ENCODE assay signal across 21 cellular contexts in genomic region chr1:88013485-88013884, GRCh38.
"Had no signal": no experiment of that assay in that cellular context is flagged by ENCODE, and none has a peak within 500 bp of the region (broad histone marks: within the 10 kb centered on the region; RNA-seq: fewer than 3 reads in every experiment).

No MANE protein-coding gene starts in this region.

- H3K79me2 ChIP-seq: parathyroid adenoma had no signal

- H3K9me3 ChIP-seq: gastrocnemius medialis, mucosa of descending colon, upper lobe of right lung had no signal

- H2AFZ ChIP-seq: parathyroid adenoma had no signal

- DNase-seq: activated CD4-positive, alpha-beta memory T cell treated with anti-CD3 and anti-CD28 coated beads for 36 hours; activated CD4-positive, alpha-beta T cell treated with anti-CD3 and anti-CD28 coated beads for 48 hours; activated naive CD4-positive, alpha-beta T cell treated with Interleukin-2 at 50 U/mL for 16 hours; activated naive CD8-positive, alpha-beta T cell treated with anti-CD3 and anti-CD28 coated beads for 36 hours; activated T-cell treated with anti-CD3 and anti-CD28 coated beads, Interleukin-2, amount 50 U/mL, for 48 hours; cerebellar nuclear complex; endodermal cell; erythroblast; gastrocnemius medialis; hypothalamus; left colon; mesenchymal stem cell; mucosa of descending colon; nephron progenitor cell; stimulated activated CD4-positive, alpha-beta T cell treated with anti-CD3 and anti-CD28 coated beads, Interleukin-12 subunit alpha, Interleukin-12 subunit beta, amount 100 ng/mL, for 4 hours; stimulated activated CD4-positive, alpha-beta T cell treated with anti-CD3 and anti-CD28 coated beads, Interleukin-4, amount 100 ng/mL, for 4 hours; stimulated activated naive CD8-positive, alpha-beta T cell treated with anti-CD3 and anti-CD28 coated beads, Interleukin-15, Interleukin-2, amounts not matched to agents 100 U/mL and 50 U/mL, for 24 hours; upper lobe of right lung had no signal

- ATAC-seq: gastrocnemius medialis; left colon; mucosa of descending colon; stimulated activated naive CD8-positive, alpha-beta T cell treated with anti-CD3 and anti-CD28 coated beads, Interleukin-15, Interleukin-2, amounts not matched to agents 100 U/mL and 50 U/mL, for 24 hours; upper lobe of right lung had no signal

- H3K9me3 Mint-ChIP-seq: activated CD4-positive, alpha-beta memory T cell treated with anti-CD3 and anti-CD28 coated beads for 36 hours; activated naive CD8-positive, alpha-beta T cell treated with anti-CD3 and anti-CD28 coated beads for 36 hours; endodermal cell; nephron progenitor cell had no signal

- H3K4me3 Mint-ChIP-seq: activated CD4-positive, alpha-beta memory T cell treated with anti-CD3 and anti-CD28 coated beads for 36 hours; activated naive CD8-positive, alpha-beta T cell treated with anti-CD3 and anti-CD28 coated beads for 36 hours; endodermal cell; nephron progenitor cell had no signal

- H3K27ac ChIP-seq: coronary artery, gastrocnemius medialis, parathyroid adenoma, upper lobe of right lung had no signal

- H3K27me3 ChIP-seq: gastrocnemius medialis, upper lobe of right lung had no signal

- H3K4me1 ChIP-seq: gastrocnemius medialis, parathyroid adenoma, upper lobe of right lung had no signal

- FAIRE-seq: islet of Langerhans had no signal

- H3K36me3 ChIP-seq: gastrocnemius medialis, upper lobe of right lung had no signal

- H3K9ac ChIP-seq: parathyroid adenoma had no signal

- H3K4me3 ChIP-seq: coronary artery, gastrocnemius medialis, mucosa of descending colon, upper lobe of right lung had no signal

- H3K4me1 Mint-ChIP-seq: activated naive CD8-positive, alpha-beta T cell treated with anti-CD3 and anti-CD28 coated beads for 36 hours; endodermal cell; nephron progenitor cell had no signal

- H3K36me3 Mint-ChIP-seq: activated CD4-positive, alpha-beta memory T cell treated with anti-CD3 and anti-CD28 coated beads for 36 hours; activated naive CD8-positive, alpha-beta T cell treated with anti-CD3 and anti-CD28 coated beads for 36 hours had no signal

- H3K27ac Mint-ChIP-seq: activated CD4-positive, alpha-beta memory T cell treated with anti-CD3 and anti-CD28 coated beads for 36 hours; activated naive CD8-positive, alpha-beta T cell treated with anti-CD3 and anti-CD28 coated beads for 36 hours; endodermal cell; nephron progenitor cell had no signal
